Comparison of ENCODE assay signal across 8 cellular contexts in genomic region chr15:90388462-90389182, GRCh38. TPM values are rescaled to one million over a fixed set of nuclear protein-coding genes. Genes with fewer than 3 reads are reported as not detected.
DNase-seq lines count a peak whose midpoint lies in the region; ATAC-seq and TF ChIP-seq lines count a peak whose summit lies in the region.

No MANE protein-coding gene starts in this region.

- H3K27me3 Mint-ChIP-seq in activated CD8-positive, alpha-beta T cell treated with anti-CD3 and anti-CD28 coated beads, Interleukin-2, amount 10 ng/mL, durations not matched to agents 7 days and 5 days (ENCODE audit: low read depth), result no peaks in the 10 kb centered on the region
- H3K27me3 Mint-ChIP-seq in endothelial cell (ENCODE audit: unreplicated experiment), result peaks cover 3% of the 10 kb centered on the region

- no peaks in the 10 kb centered on the region for H3K36me3 ChIP-seq in mucosa of descending colon (ENCODE audit: low read depth)

- H3K9me3 ChIP-seq in mucosa of descending colon, result no peaks in the 10 kb centered on the region

- intact Hi-C loops in mucosa of descending colon (cut with DNase I, micrococcal nuclease), result no loop called here

- peak overlapping the region; percentile 80 for H3K4me3 ChIP-seq in mucosa of descending colon

- H3K9me3 Mint-ChIP-seq in activated CD8-positive, alpha-beta T cell treated with anti-CD3 and anti-CD28 coated beads, Interleukin-2, amount 10 ng/mL, durations not matched to agents 7 days and 5 days (ENCODE audit: insufficient read depth), result no peaks in the 10 kb centered on the region
- no peaks in the 10 kb centered on the region for H3K9me3 Mint-ChIP-seq in endothelial cell (ENCODE audit: unreplicated experiment)

- CTCF ChIA-PET in activated CD8-positive, alpha-beta T cell treated with anti-CD3 and anti-CD28 coated beads, Interleukin-2, amount 10 ng/mL, durations not matched to agents 7 days and 5 days (lab: Charles Lee), result interaction anchor here (0.7 to 2.2 kb wide), 14 partner anchors 11 to 546 kb away, joined by 3 to 25 read pairs (median 4); partner anchors contain the start of genes UNC45A and ZNF774

- POLR2A ChIA-PET in activated CD8-positive, alpha-beta T cell treated with anti-CD3 and anti-CD28 coated beads, Interleukin-2, amount 10 ng/mL, durations not matched to agents 7 days and 5 days (lab: Charles Lee), result interaction anchor here (0.7 to 2.4 kb wide), 19 partner anchors 10 to 543 kb away, joined by 3 to 48 read pairs (median 5); partner anchors contain the start of genes BLM, CIB1, HDDC3 and NGRN

- peaks cover 48% of the 10 kb centered on the region for H3K36me3 Mint-ChIP-seq in activated CD8-positive, alpha-beta T cell treated with anti-CD3 and anti-CD28 coated beads, Interleukin-2, amount 10 ng/mL, durations not matched to agents 7 days and 5 days (ENCODE audit: low read depth)
- peaks cover 14% of the 10 kb centered on the region for H3K36me3 Mint-ChIP-seq in endothelial cell (ENCODE audit: low read depth, unreplicated experiment)

- peaks cover 21% of the 10 kb centered on the region for H3K4me1 ChIP-seq in mucosa of descending colon (ENCODE audit: low read depth)

- no peak for TF ChIP-seq CTCF in endothelial cell (IDR thresholded peaks at IDR 0.05; ENCODE audit: unreplicated experiment)
- no peak for TF ChIP-seq CTCF in mucosa of descending colon (IDR thresholded peaks at IDR 0.05)

- peak; percentile 69 for DNase-seq in NCI-H2227 (lab: John Stamatoyannopoulos, UW; ENCODE audit: unreplicated experiment)
- DNase-seq in activated CD8-positive, alpha-beta T cell treated with anti-CD3 and anti-CD28 coated beads, Interleukin-2, amount 10 ng/mL, durations not matched to agents 7 days and 5 days, result peak; percentile 70
- peak; percentile 55 for DNase-seq in endothelial cell (ENCODE audit: low spot score)
- DNase-seq in mucosa of descending colon, result peak; percentile 71 to 89 (median 82)
- DNase-seq in stimulated activated CD8-positive, alpha-beta memory T cell treated with anti-CD3 and anti-CD28 coated beads, Interleukin-7, amount 100 ng/mL, for 48 hours (ENCODE audit: extremely low read depth in 1 of 2, low read depth in 1 of 2), result peak; percentile 33 to 44
- no peak for DNase-seq in DMS114 treated with DMSO at 0.1 percent for 48 hours (lab: John Stamatoyannopoulos, UW; ENCODE audit: unreplicated experiment)

- peaks cover 49% of the 10 kb centered on the region for H3K4me1 Mint-ChIP-seq in activated CD8-positive, alpha-beta T cell treated with anti-CD3 and anti-CD28 coated beads, Interleukin-2, amount 10 ng/mL, durations not matched to agents 7 days and 5 days (ENCODE audit: low read depth)
- peaks cover 34% of the 10 kb centered on the region for H3K4me1 Mint-ChIP-seq in endothelial cell (ENCODE audit: unreplicated experiment)

- H3K4me3 Mint-ChIP-seq in activated CD8-positive, alpha-beta T cell treated with anti-CD3 and anti-CD28 coated beads, Interleukin-2, amount 10 ng/mL, durations not matched to agents 7 days and 5 days, result peak overlapping the region; percentile 87
- peak overlapping the region; percentile 88 for H3K4me3 Mint-ChIP-seq in endothelial cell (ENCODE audit: unreplicated experiment)

- ATAC-seq in GM18858 (IDR thresholded peaks at IDR 0.05; ENCODE audit: unreplicated experiment) (peak; percentile 30), HG02870 (IDR thresholded peaks at IDR 0.05; ENCODE audit: unreplicated experiment) (peak; percentile 35), mucosa of descending colon (peak; percentile 65)
- peak; percentile 50 for ATAC-seq in activated CD8-positive, alpha-beta T cell treated with anti-CD3 and anti-CD28 coated beads, Interleukin-2, amount 10 ng/mL, durations not matched to agents 7 days and 5 days

- H3K27ac Mint-ChIP-seq in activated CD8-positive, alpha-beta T cell treated with anti-CD3 and anti-CD28 coated beads, Interleukin-2, amount 10 ng/mL, durations not matched to agents 7 days and 5 days, result peak overlapping the region; percentile 98
- H3K27ac Mint-ChIP-seq in endothelial cell (ENCODE audit: unreplicated experiment), result peak overlapping the region; percentile 86

RNA-seq across cellular contexts. Expression of gene IQGAP1, which starts 0.6 kb away (rescaled TPM):
- 100 to 1,000 TPM; 249 to 257 TPM for total RNA-seq in activated CD8-positive, alpha-beta T cell treated with anti-CD3 and anti-CD28 coated beads, Interleukin-2, amount 10 ng/mL, durations not matched to agents 7 days and 5 days
- total RNA-seq in endothelial cell (ENCODE audit: unreplicated experiment) (86.4 TPM), mucosa of descending colon (100 to 1,000 TPM; 186 to 242 (median 206) TPM)

RNA-seq across cellular contexts. Expression of gene ZNF774, which starts 36.5 kb away (rescaled TPM):
- total RNA-seq in activated CD8-positive, alpha-beta T cell treated with anti-CD3 and anti-CD28 coated beads, Interleukin-2, amount 10 ng/mL, durations not matched to agents 7 days and 5 days, result 1 to 10 TPM in 1 of 2 experiments, under 1 TPM in 1; 0.60 to 1.6 TPM
- total RNA-seq in endothelial cell (ENCODE audit: unreplicated experiment) (4.1 TPM), mucosa of descending colon (10 to 100 TPM; 11.8 to 17.8 (median 15.4) TPM)
